ENCODE assay signal across 20 cellular contexts in genomic region chr9:93815135-93815534, GRCh38.
"Had no signal": no experiment of that assay in that cellular context is flagged by ENCODE, and none has a peak within 500 bp of the region (broad histone marks: within the 10 kb centered on the region; RNA-seq: fewer than 3 reads in every experiment).

No MANE protein-coding gene starts in this region.

- H3K36me3 ChIP-seq: adrenal gland, breast epithelium, gastroesophageal sphincter, heart right ventricle, right atrium auricular region, thyroid gland had no signal

- FAIRE-seq: astrocyte had no signal

- H3K4me1 ChIP-seq: adrenal gland, breast epithelium, gastroesophageal sphincter, heart right ventricle, right atrium auricular region, thyroid gland had no signal

- DNase-seq: activated gamma-delta T cell treated with Interleukin-2 at 50 U/mL for 16 hours; adrenal gland; cortex of kidney; effector CD4-positive, alpha-beta T cell; heart right ventricle; kidney glomerular epithelial cell; left ventricle myocardium superior; nephron progenitor cell; stimulated activated CD4-positive, alpha-beta T cell treated with anti-CD3 and anti-CD28 coated beads, Interleukin-12 subunit alpha, Interleukin-12 subunit beta, amount 100 ng/mL, for 4 hours; stimulated activated CD4-positive, alpha-beta T cell treated with anti-CD3 and anti-CD28 coated beads, Interleukin-1b, Interleukin-23, amount 100 ng/mL, for 48 hours; stimulated activated CD8-positive, alpha-beta memory T cell treated with anti-CD3 and anti-CD28 coated beads, Interleukin-4, amount 100 ng/mL, for 48 hours; stimulated activated naive CD4-positive, alpha-beta T cell treated with Interleukin-2 at 50 U/mL for 16 hours; T-helper 9 cell; thyroid gland had no signal

- H3K4me3 ChIP-seq: adrenal gland, breast epithelium, gastroesophageal sphincter, heart right ventricle, right atrium auricular region, thyroid gland had no signal

- H3K27me3 ChIP-seq: thyroid gland had no signal

- H3K27ac ChIP-seq: adrenal gland, breast epithelium, gastroesophageal sphincter, heart right ventricle, right atrium auricular region, thyroid gland had no signal

- H3K9me3 ChIP-seq: adrenal gland, right atrium auricular region, thyroid gland had no signal

- ATAC-seq: activated naive CD4-positive, alpha-beta T cell treated with anti-CD3 and anti-CD28 coated beads, Interleukin-2, amount 50 U/mL, for 72 hours; esophagus mucosa; heart right ventricle; left ventricle myocardium superior had no signal
